Comparison of ENCODE assay signal across 1 cellular context in the genomic region with DNA sequence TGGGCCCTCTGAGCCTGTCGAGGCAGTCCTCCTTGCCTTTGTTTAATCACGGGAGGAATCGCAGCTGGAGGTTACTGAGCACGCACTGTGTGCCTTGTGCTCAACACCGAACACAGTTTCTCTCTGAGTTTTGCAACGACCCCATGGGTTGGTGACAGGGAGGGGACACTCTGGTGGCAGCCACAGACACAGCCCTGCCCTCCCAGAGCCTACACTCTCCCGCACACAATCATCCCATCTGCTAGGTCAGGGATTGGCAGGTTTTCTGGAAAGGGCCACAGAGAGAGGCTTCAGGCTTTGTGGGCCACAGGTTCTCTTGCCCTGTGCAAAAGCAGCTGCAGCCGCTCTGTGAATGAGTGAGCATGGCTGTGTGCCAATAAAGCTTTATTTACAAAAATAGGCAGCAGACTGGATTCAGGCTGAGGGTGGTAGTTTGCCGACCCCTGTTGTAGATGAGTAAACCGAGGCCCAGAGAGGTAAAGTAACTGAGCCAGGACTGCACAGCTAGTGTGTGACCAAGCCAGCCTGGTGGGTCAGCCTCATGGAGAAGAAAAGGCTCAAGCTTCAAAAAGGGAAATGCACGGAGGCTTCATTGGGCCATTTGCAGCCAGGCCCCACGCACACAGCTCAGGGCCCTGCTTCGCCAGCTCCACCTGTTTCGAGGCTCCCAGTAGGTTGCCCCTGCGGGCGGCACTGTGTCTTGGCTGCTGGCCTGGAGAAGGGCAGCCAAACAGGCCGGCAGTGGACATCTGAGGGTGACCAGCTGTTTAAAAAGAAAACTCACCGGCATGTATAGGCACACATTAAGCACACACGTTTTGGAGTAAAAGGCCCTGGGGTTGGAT.
TF ChIP-seq lines count a peak whose summit lies in the region.

No MANE protein-coding gene starts in this region.

TF ChIP-seq in SK-N-SH, 30 proteins besides CTCF, POLR2A, EP300 and RAD21 (continued from another document):
- TF ChIP-seq IRF3 (IDR thresholded peaks at IDR 0.05; ENCODE audit: low read depth, low read length) (no peak), FOXJ3 (CRISPR knock-in tag; IDR thresholded peaks at IDR 0.05) (no peak), POLR2AphosphoS5 (IDR thresholded peaks at IDR 0.05; ENCODE audit: low read depth, low read length) (no peak), TEAD4 (IDR thresholded peaks at IDR 0.05; ENCODE audit: borderline replicate concordance, insufficient read depth) (no peak), MEF2A (IDR thresholded peaks at IDR 0.05; ENCODE audit: borderline replicate concordance, low read depth) (no peak), FOXM1 (IDR thresholded peaks at IDR 0.05; ENCODE audit: low read depth) (no peak)
